In the genomic region with DNA sequence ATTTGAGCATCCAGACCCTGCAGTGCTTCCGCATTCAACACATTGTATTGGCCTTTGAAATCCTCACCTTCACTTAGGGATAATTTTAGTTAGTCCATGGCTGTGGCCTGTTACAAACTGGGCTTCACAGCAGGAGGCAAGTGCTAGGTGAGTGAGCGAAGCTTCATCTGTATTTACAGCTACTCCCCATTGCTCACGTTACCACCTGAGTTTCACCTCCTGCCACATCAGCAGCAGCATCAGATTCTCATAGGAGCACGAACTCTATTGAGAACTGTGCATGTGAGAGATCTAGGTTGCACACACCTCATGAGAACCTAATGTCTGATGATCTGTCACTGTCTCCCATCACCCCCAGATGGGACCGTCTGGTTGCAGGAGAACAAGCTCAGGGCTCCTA, we compare ENCODE assay signal across 25 cellular contexts.
"Had no signal": no experiment of that assay in that cellular context is flagged by ENCODE, and none has a peak within 500 bp of the region (broad histone marks: within the 10 kb centered on the region; RNA-seq: fewer than 3 reads in every experiment).

No MANE protein-coding gene starts in this region.

- H3K27ac ChIP-seq: colonic mucosa, coronary artery, dorsolateral prefrontal cortex, epithelial cell of prostate, esophagus muscularis mucosa, esophagus squamous epithelium, foreskin keratinocyte, gastrocnemius medialis, gastroesophageal sphincter, heart left ventricle, heart right ventricle had no signal

- H3K27me3 ChIP-seq: colonic mucosa, esophagus muscularis mucosa, esophagus squamous epithelium, foreskin keratinocyte, gastrocnemius medialis, gastroesophageal sphincter, heart left ventricle, heart right ventricle had no signal

- H3K4me1 ChIP-seq: colonic mucosa, esophagus muscularis mucosa, esophagus squamous epithelium, foreskin keratinocyte, gastrocnemius medialis, gastroesophageal sphincter, heart left ventricle, heart right ventricle had no signal

- H3K27ac Mint-ChIP-seq: dendritic cell treated with granulocyte-macrophage colony-stimulating factor and Interleukin-4, amounts not matched to agents 40 ng/mL and 50 ng/mL, for 4 days; effector memory CD8-positive, alpha-beta T cell; endodermal cell had no signal

- H3K4me3 ChIP-seq: colonic mucosa, coronary artery, dorsolateral prefrontal cortex, esophagus muscularis mucosa, esophagus squamous epithelium, gastrocnemius medialis, gastroesophageal sphincter, heart left ventricle, heart right ventricle had no signal

- H3K36me3 ChIP-seq: colonic mucosa, esophagus muscularis mucosa, esophagus squamous epithelium, gastrocnemius medialis, gastroesophageal sphincter, heart left ventricle, heart right ventricle had no signal

- DNase-seq: colonic mucosa; cortex of kidney; dermis blood vessel endothelial cell; dorsolateral prefrontal cortex; effector CD4-positive, alpha-beta T cell; effector CD8-positive, alpha-beta T cell; effector memory CD4-positive, alpha-beta T cell; effector memory CD8-positive, alpha-beta T cell; endodermal cell; erythroblast; esophagus squamous epithelium; foreskin fibroblast; foreskin melanocyte; gastrocnemius medialis; glutamatergic neuron; head of caudate nucleus; heart left ventricle; heart right ventricle had no signal

- H3K9me3 ChIP-seq: colonic mucosa, esophagus muscularis mucosa, esophagus squamous epithelium, gastrocnemius medialis, gastroesophageal sphincter, heart left ventricle, heart right ventricle had no signal

- H3K4me3 Mint-ChIP-seq: dendritic cell treated with granulocyte-macrophage colony-stimulating factor and Interleukin-4, amounts not matched to agents 40 ng/mL and 50 ng/mL, for 4 days; effector memory CD8-positive, alpha-beta T cell; endodermal cell had no signal

- H3K9me3 Mint-ChIP-seq: effector memory CD8-positive, alpha-beta T cell; endodermal cell had no signal

- ATAC-seq: effector memory CD8-positive, alpha-beta T cell; esophagus mucosa; foreskin keratinocyte; gastrocnemius medialis; gastroesophageal sphincter; heart left ventricle; heart right ventricle had no signal

- H3K27me3 Mint-ChIP-seq: dendritic cell treated with granulocyte-macrophage colony-stimulating factor and Interleukin-4, amounts not matched to agents 40 ng/mL and 50 ng/mL, for 4 days; effector memory CD8-positive, alpha-beta T cell had no signal
